24 cellular contexts compared by ENCODE assay signal in the genomic region with DNA sequence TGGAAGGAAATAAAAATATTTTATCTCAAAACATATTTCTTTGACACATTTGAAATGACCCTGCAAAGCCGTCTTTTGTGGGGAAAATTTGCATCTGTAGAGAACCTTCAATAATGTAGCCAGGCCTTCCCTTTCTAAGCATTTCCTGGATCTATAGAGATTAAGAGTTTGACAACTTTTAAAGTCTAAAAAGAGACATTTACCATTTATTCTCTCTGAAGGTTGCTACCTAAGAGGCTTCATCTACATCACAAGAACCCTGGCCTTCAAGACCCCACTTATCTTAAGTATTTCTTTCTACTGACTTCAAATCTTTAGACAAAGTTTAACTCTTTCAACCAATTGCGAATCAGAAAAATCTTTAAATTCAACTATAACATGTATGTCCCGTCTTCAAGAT.
"Had no signal": no experiment of that assay in that cellular context is flagged by ENCODE, and none has a peak within 500 bp of the region (broad histone marks: within the 10 kb centered on the region; RNA-seq: fewer than 3 reads in every experiment).

No MANE protein-coding gene starts in this region.

- H3K4me3 Mint-ChIP-seq: activated CD4-positive, alpha-beta T cell treated with anti-CD3 and anti-CD28 coated beads for 36 hours; activated T-cell treated with anti-CD3 and anti-CD28 coated beads, Interleukin-2, amount 50 U/mL, for 72 hours; central memory CD8-positive, alpha-beta T cell; dendritic cell treated with granulocyte-macrophage colony-stimulating factor and Interleukin-4, amounts not matched to agents 40 ng/mL and 50 ng/mL, for 4 days; nephron; stimulated activated effector memory CD8-positive, alpha-beta T cell treated with anti-CD3 and anti-CD28 coated beads, Interleukin-12 subunit alpha, Interleukin-12 subunit beta, amount 100 ng/mL, for 72 hours; stimulated activated naive CD8-positive, alpha-beta T cell treated with anti-CD3 and anti-CD28 coated beads, Interleukin-15, Interleukin-2, amounts not matched to agents 100 ng/mL and 50 ng/mL, for 24 hours; T-helper 2 cell treated with Interferon-gamma antibody and Interleukin-4, amounts not matched to agents 5 μg/mL and 100 μg/mL, for 36 hours had no signal

- H3K36me3 Mint-ChIP-seq: activated naive CD4-positive, alpha-beta T cell treated with anti-CD3 and anti-CD28 coated beads, Interleukin-2, amount 50 U/mL, for 72 hours; stimulated activated effector memory CD8-positive, alpha-beta T cell treated with anti-CD3 and anti-CD28 coated beads, Interleukin-12 subunit alpha, Interleukin-12 subunit beta, amount 100 ng/mL, for 72 hours had no signal

- H3K27me3 ChIP-seq: esophagus muscularis mucosa, foreskin keratinocyte, heart left ventricle, ovary, upper lobe of right lung had no signal

- H3K9me3 ChIP-seq: esophagus muscularis mucosa, heart left ventricle, ovary, upper lobe of right lung had no signal

- H3K36me3 ChIP-seq: esophagus muscularis mucosa, heart left ventricle, ovary, upper lobe of right lung had no signal

- FAIRE-seq: bronchial epithelial cell had no signal

- DNase-seq: activated CD4-positive, alpha-beta T cell treated with anti-CD3 and anti-CD28 coated beads for 36 hours; activated CD4-positive, CD25-positive, alpha-beta regulatory T cell; activated naive CD4-positive, alpha-beta T cell; activated T-cell treated with anti-CD3 and anti-CD28 coated beads for 4 hours; activated T-cell treated with anti-CD3 and anti-CD28 coated beads, Interleukin-2, amount 50 U/mL, for 72 hours; foreskin keratinocyte; heart left ventricle; hypothalamus; left ventricle myocardium superior; ovary; stimulated activated CD4-positive, alpha-beta T cell treated with anti-CD3 and anti-CD28 coated beads, Interleukin-4, amount 100 ng/mL, for 24 hours; upper lobe of right lung had no signal

- H3K27ac Mint-ChIP-seq: activated CD4-positive, alpha-beta T cell treated with anti-CD3 and anti-CD28 coated beads for 36 hours; activated naive CD4-positive, alpha-beta T cell treated with anti-CD3 and anti-CD28 coated beads, Interleukin-2, amount 50 U/mL, for 72 hours; activated T-cell treated with anti-CD3 and anti-CD28 coated beads, Interleukin-2, amount 50 U/mL, for 72 hours; dendritic cell treated with granulocyte-macrophage colony-stimulating factor and Interleukin-4, amounts not matched to agents 40 ng/mL and 50 ng/mL, for 4 days; nephron; progenitor cell of endocrine pancreas; stimulated activated effector memory CD8-positive, alpha-beta T cell treated with anti-CD3 and anti-CD28 coated beads, Interleukin-12 subunit alpha, Interleukin-12 subunit beta, amount 100 ng/mL, for 72 hours; stimulated activated naive CD8-positive, alpha-beta T cell treated with anti-CD3 and anti-CD28 coated beads, Interleukin-15, Interleukin-2, amounts not matched to agents 100 ng/mL and 50 ng/mL, for 24 hours; T-helper 2 cell treated with Interferon-gamma antibody and Interleukin-4, amounts not matched to agents 5 μg/mL and 100 μg/mL, for 36 hours had no signal

- H3K27ac ChIP-seq: esophagus muscularis mucosa, foreskin keratinocyte, heart left ventricle, ovary, skin epidermis, upper lobe of right lung had no signal

- ATAC-seq: activated CD4-positive, alpha-beta T cell treated with anti-CD3 and anti-CD28 coated beads for 36 hours; activated naive CD4-positive, alpha-beta T cell treated with anti-CD3 and anti-CD28 coated beads, Interleukin-2, amount 50 U/mL, for 72 hours; activated T-cell treated with anti-CD3 and anti-CD28 coated beads, Interleukin-2, amount 50 U/mL, for 72 hours; foreskin keratinocyte; heart left ventricle; left ventricle myocardium superior; sciatic nerve; stimulated activated effector memory CD8-positive, alpha-beta T cell treated with anti-CD3 and anti-CD28 coated beads, Interleukin-12 subunit alpha, Interleukin-12 subunit beta, amount 100 ng/mL, for 72 hours; upper lobe of right lung had no signal

- H3K9me3 Mint-ChIP-seq: activated naive CD4-positive, alpha-beta T cell treated with anti-CD3 and anti-CD28 coated beads, Interleukin-2, amount 50 U/mL, for 72 hours; activated T-cell treated with anti-CD3 and anti-CD28 coated beads, Interleukin-2, amount 50 U/mL, for 72 hours; stimulated activated effector memory CD8-positive, alpha-beta T cell treated with anti-CD3 and anti-CD28 coated beads, Interleukin-12 subunit alpha, Interleukin-12 subunit beta, amount 100 ng/mL, for 72 hours; stimulated activated naive CD8-positive, alpha-beta T cell treated with anti-CD3 and anti-CD28 coated beads, Interleukin-15, Interleukin-2, amounts not matched to agents 100 ng/mL and 50 ng/mL, for 24 hours; T-helper 2 cell treated with Interferon-gamma antibody and Interleukin-4, amounts not matched to agents 5 μg/mL and 100 μg/mL, for 36 hours had no signal

- H3K4me1 ChIP-seq: esophagus muscularis mucosa, foreskin keratinocyte, heart left ventricle, upper lobe of right lung had no signal

- H3K27me3 Mint-ChIP-seq: activated CD4-positive, alpha-beta T cell treated with anti-CD3 and anti-CD28 coated beads for 36 hours; central memory CD8-positive, alpha-beta T cell; dendritic cell treated with granulocyte-macrophage colony-stimulating factor and Interleukin-4, amounts not matched to agents 40 ng/mL and 50 ng/mL, for 4 days; progenitor cell of endocrine pancreas; stimulated activated naive CD8-positive, alpha-beta T cell treated with anti-CD3 and anti-CD28 coated beads, Interleukin-15, Interleukin-2, amounts not matched to agents 100 ng/mL and 50 ng/mL, for 24 hours had no signal

- H3K4me3 ChIP-seq: esophagus muscularis mucosa, heart left ventricle, ovary, skin epidermis, upper lobe of right lung had no signal

- H3K4me1 Mint-ChIP-seq: activated CD4-positive, alpha-beta T cell treated with anti-CD3 and anti-CD28 coated beads for 36 hours; central memory CD8-positive, alpha-beta T cell; nephron; stimulated activated effector memory CD8-positive, alpha-beta T cell treated with anti-CD3 and anti-CD28 coated beads, Interleukin-12 subunit alpha, Interleukin-12 subunit beta, amount 100 ng/mL, for 72 hours had no signal
